ENCODE assay signal across 14 cellular contexts in genomic region chr11:14119357-14119756, GRCh38.
DNase-seq lines count a peak whose midpoint lies in the region; ATAC-seq lines count a peak whose summit lies in the region.
"Had no signal": no experiment of that assay in that cellular context is flagged by ENCODE, and none has a peak within 500 bp of the region (broad histone marks: within the 10 kb centered on the region; RNA-seq: fewer than 3 reads in every experiment).

No MANE protein-coding gene starts in this region.

- ATAC-seq in GM21786 (IDR thresholded peaks at IDR 0.05; ENCODE audit: unreplicated experiment) (no peak), HG03095 (IDR thresholded peaks at IDR 0.05; ENCODE audit: unreplicated experiment) (no peak)
- ATAC-seq: K562; naive thymus-derived CD4-positive, alpha-beta T cell; pancreas had no signal

- DNase-seq in NCI-H2196 (lab: John Stamatoyannopoulos, UW; ENCODE audit: unreplicated experiment) (peak; percentile 8), NCI-H2196 treated with DMSO at 0.1 percent for 48 hours (lab: John Stamatoyannopoulos, UW; ENCODE audit: unreplicated experiment) (no peak), dermis blood vessel endothelial cell (peak; percentile 1), OCI-M2 (lab: John Stamatoyannopoulos, UW; ENCODE audit: unreplicated experiment) (no peak)
- peak; percentile 34 for DNase-seq in stimulated activated CD4-positive, alpha-beta T cell treated with anti-CD3 and anti-CD28 coated beads, Interleukin-1b, Interleukin-23, amount 100 ng/mL, for 48 hours
- DNase-seq in stimulated activated CD4-positive, alpha-beta T cell treated with anti-CD3 and anti-CD28 coated beads, Interleukin-4, amount 100 ng/mL, for 1 hour = no peak
- DNase-seq: NCI-H1048, NCI-H2081 treated with DMSO at 0.1 percent for 48 hours, pancreas, transverse colon had no signal

Comparison
In these comparisons a context has a peak if more than half of its experiments do, and no peak if none do; other contexts are left out.
1. DNase-seq: peak in NCI-H2196 (single experiment), stimulated activated CD4-positive, alpha-beta T cell treated with anti-CD3 and anti-CD28 coated beads, Interleukin-1b, Interleukin-23, amount 100 ng/mL, for 48 hours (single experiment) and dermis blood vessel endothelial cell (single experiment); none in NCI-H2196 treated with DMSO at 0.1 percent for 48 hours (single experiment), stimulated activated CD4-positive, alpha-beta T cell treated with anti-CD3 and anti-CD28 coated beads, Interleukin-4, amount 100 ng/mL, for 1 hour (single experiment) and OCI-M2 (single experiment).